Comparison of ENCODE assay signal across 1 cellular context in the genomic region with DNA sequence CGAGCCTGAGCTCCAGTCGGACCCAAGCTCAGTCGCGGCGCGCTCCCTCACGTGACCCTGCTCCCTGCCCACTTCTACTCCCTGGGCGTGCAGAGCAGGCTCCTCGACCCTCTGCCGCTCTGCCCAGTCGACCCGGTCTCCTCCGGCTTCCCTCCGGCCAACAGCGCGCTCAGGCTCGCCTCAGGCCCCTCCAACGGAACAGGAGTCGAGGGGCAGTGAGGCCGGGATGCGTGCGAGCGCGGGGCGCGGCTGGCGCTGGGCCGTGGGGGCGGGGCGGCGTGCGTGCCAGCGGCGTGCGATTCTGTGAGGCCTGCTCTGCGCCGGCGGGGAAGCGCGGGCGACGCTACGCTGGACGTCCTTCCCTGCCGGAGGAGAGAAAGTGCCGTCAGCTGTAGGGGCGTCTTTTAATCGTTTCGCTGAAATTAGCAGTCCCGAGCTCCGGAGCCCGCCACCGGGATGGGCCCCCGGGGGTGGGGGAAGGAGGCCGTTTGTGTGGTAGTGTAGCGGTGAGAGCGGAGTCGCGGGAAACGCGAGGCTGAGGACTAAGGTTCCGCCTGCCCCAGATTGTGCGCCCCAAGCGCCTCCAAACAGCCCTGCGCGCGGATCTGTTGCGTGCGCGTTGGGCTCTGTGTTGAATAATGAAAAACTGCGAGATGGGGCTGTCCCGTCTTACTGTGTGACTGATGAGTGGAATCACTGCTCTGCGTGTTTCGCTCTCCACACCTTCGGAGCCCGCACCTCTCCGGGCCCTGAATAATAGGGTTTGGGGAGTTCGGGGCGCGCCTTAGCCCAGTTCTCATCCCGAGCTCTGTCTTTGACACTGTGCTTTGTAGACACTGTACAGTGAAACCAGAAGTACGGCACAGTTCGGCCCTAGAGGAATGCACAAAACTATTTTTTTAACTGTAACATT.
TF ChIP-seq lines count a peak whose summit lies in the region.

A gene with protein sequence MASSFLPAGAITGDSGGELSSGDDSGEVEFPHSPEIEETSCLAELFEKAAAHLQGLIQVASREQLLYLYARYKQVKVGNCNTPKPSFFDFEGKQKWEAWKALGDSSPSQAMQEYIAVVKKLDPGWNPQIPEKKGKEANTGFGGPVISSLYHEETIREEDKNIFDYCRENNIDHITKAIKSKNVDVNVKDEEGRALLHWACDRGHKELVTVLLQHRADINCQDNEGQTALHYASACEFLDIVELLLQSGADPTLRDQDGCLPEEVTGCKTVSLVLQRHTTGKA (minus strand): TSS at position 217 of the 913 bp plus-strand sequence. CDS start 311 bp downstream, outside the sequence.

TF ChIP-seq in H1, 55 proteins besides CTCF, POLR2A, EP300 and RAD21:
- TF ChIP-seq SAP30 (IDR thresholded peaks at IDR 0.05; ENCODE audit: insufficient read depth, insufficient replicate concordance, low read length), result no peak
- TF ChIP-seq RBBP5 (IDR thresholded peaks at IDR 0.05; ENCODE audit: borderline replicate concordance, low read depth, low read length), result peak; percentile 98
- no peak for TF ChIP-seq SUZ12 (IDR thresholded peaks at IDR 0.05; ENCODE audit: low read length)
- 0 out of 2 replicates have a peak, but pooled peaks have one; percentile 20 for TF ChIP-seq CHD2 (IDR thresholded peaks at IDR 0.05; ENCODE audit: low read length)
- no peak for TF ChIP-seq RFX5 (IDR thresholded peaks at IDR 0.05; ENCODE audit: borderline replicate concordance, low read depth, low read length)
- peak; percentile 100 for TF ChIP-seq ASH2L (IDR thresholded peaks at IDR 0.05; ENCODE audit: low read length)
- peak; percentile 76 for TF ChIP-seq POLR2AphosphoS5 (IDR thresholded peaks at IDR 0.05; ENCODE audit: low read depth, low read length)
- TF ChIP-seq TAF1 (IDR thresholded peaks at IDR 0.05; ENCODE audit: low read depth, low read length), result peak; percentile 76
- TF ChIP-seq, protein P1, sequence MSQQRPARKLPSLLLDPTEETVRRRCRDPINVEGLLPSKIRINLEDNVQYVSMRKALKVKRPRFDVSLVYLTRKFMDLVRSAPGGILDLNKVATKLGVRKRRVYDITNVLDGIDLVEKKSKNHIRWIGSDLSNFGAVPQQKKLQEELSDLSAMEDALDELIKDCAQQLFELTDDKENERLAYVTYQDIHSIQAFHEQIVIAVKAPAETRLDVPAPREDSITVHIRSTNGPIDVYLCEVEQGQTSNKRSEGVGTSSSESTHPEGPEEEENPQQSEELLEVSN (IDR thresholded peaks at IDR 0.05), result peak; percentile 92
- 0 out of 2 replicates have a peak, but pooled peaks have one; percentile 27 for TF ChIP-seq SRF (IDR thresholded peaks at IDR 0.05; ENCODE audit: low read depth, low read length)
- TF ChIP-seq TEAD4 (IDR thresholded peaks at IDR 0.05; ENCODE audit: low read depth, low read length), result 0 out of 2 replicates have a peak, but pooled peaks have one; percentile 19
- peak; percentile 81 for TF ChIP-seq TAF7 (optimal IDR thresholded peaks at IDR 0.05; ENCODE audit: borderline replicate concordance, low read depth, low read length)
- TF ChIP-seq HDAC2 (IDR thresholded peaks at IDR 0.05; ENCODE audit: borderline replicate concordance in 1 of 2, low read depth in 2 of 2, low read length in 2 of 2), result peak; percentile 21 to 87; a peak in 1 of 4 replicates
- TF ChIP-seq, protein P2, sequence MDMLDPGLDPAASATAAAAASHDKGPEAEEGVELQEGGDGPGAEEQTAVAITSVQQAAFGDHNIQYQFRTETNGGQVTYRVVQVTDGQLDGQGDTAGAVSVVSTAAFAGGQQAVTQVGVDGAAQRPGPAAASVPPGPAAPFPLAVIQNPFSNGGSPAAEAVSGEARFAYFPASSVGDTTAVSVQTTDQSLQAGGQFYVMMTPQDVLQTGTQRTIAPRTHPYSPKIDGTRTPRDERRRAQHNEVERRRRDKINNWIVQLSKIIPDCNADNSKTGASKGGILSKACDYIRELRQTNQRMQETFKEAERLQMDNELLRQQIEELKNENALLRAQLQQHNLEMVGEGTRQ (IDR thresholded peaks at IDR 0.05; ENCODE audit: low read length), result peak; percentile 89
- no peak for TF ChIP-seq SIX5 (IDR thresholded peaks at IDR 0.05; ENCODE audit: low read depth, low read length)
- TF ChIP-seq YY1 (IDR thresholded peaks at IDR 0.05; ENCODE audit: low read depth, low read length), result no peak
- no peak; a peak in 1 of 4 replicates for TF ChIP-seq SIN3A (conservative IDR thresholded peaks at IDR 0.05 in 1 of 2, IDR thresholded peaks at IDR 0.05 in 1 of 2; ENCODE audit: low read depth in 1 of 2, low read length in 2 of 2)
- peak; percentile 65; the same call in 1 of the 2 replicates for TF ChIP-seq KDM1A (IDR thresholded peaks at IDR 0.05; ENCODE audit: borderline replicate concordance, low read length)
- TF ChIP-seq, protein P3, sequence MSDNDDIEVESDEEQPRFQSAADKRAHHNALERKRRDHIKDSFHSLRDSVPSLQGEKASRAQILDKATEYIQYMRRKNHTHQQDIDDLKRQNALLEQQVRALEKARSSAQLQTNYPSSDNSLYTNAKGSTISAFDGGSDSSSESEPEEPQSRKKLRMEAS (IDR thresholded peaks at IDR 0.05), result peak; percentile 96
- peak; percentile 39 for TF ChIP-seq TBP (IDR thresholded peaks at IDR 0.05; ENCODE audit: low read depth, low read length)
- TF ChIP-seq GABPA (IDR thresholded peaks at IDR 0.05; ENCODE audit: borderline replicate concordance, insufficient read depth, low read length), result peak; percentile 61
- no peak for TF ChIP-seq MAFK (IDR thresholded peaks at IDR 0.05; ENCODE audit: low read depth, low read length)
- TF ChIP-seq SP1 (IDR thresholded peaks at IDR 0.05; ENCODE audit: low read depth, low read length), result peak; percentile 43; the same call in 1 of the 2 replicates
- peak; percentile 90 for TF ChIP-seq PHF8 (conservative IDR thresholded peaks at IDR 0.05; ENCODE audit: low read depth, low read length)
- no peak; the same call in 1 of the 2 replicates for TF ChIP-seq GTF2F1 (IDR thresholded peaks at IDR 0.05; ENCODE audit: borderline replicate concordance, low read depth, low read length)
- no peak for TF ChIP-seq RNF2 (IDR thresholded peaks at IDR 0.05; ENCODE audit: borderline replicate concordance, low read depth, low read length, missing control alignments, poor library complexity, severe bottlenecking)
- TF ChIP-seq, protein P4, sequence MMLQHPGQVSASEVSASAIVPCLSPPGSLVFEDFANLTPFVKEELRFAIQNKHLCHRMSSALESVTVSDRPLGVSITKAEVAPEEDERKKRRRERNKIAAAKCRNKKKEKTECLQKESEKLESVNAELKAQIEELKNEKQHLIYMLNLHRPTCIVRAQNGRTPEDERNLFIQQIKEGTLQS (IDR thresholded peaks at IDR 0.05; ENCODE audit: insufficient read depth, low read depth, low read length), result peak; percentile 71; the same call in 1 of the 2 replicates
- TF ChIP-seq CBX8 (IDR thresholded peaks at IDR 0.05; ENCODE audit: borderline replicate concordance, low read depth, low read length), result no peak
- TF ChIP-seq CREB1 (IDR thresholded peaks at IDR 0.05), result peak; percentile 14; the same call in 1 of the 2 replicates
- TF ChIP-seq BRCA1 (IDR thresholded peaks at IDR 0.05; ENCODE audit: low read depth, low read length), result no peak
- TF ChIP-seq HDAC6 (IDR thresholded peaks at IDR 0.05; ENCODE audit: low read depth, low read length), result no peak
- peak; percentile 55 for TF ChIP-seq KDM4A (IDR thresholded peaks at IDR 0.05; ENCODE audit: low read depth, low read length, severe bottlenecking)
